ENCODE assay signal across 8 cellular contexts in genomic region chr5:17282283-17283120, GRCh38.
DNase-seq lines count a peak whose midpoint lies in the region; ATAC-seq and TF ChIP-seq lines count a peak whose summit lies in the region.

No MANE protein-coding gene starts in this region.

- no peak overlapping the region for H3K18ac ChIP-seq in neuronal stem cell (ENCODE audit: low read length)

- TF ChIP-seq CTCF in OCI-LY1 (IDR thresholded peaks at IDR 0.05; ENCODE audit: low read length) = no peak

- H3K79me1 ChIP-seq in neuronal stem cell (ENCODE audit: low read depth, low read length) = no peaks in the 10 kb centered on the region

- H3K27me3 Mint-ChIP-seq in activated CD4-positive, alpha-beta memory T cell treated with anti-CD3 and anti-CD28 coated beads for 36 hours = no peaks in the 10 kb centered on the region

- H3K27me3 ChIP-seq in OCI-LY1 (ENCODE audit: insufficient read depth, low read length) (no peaks in the 10 kb centered on the region), neuronal stem cell (ENCODE audit: control insufficient read depth in 3 of 3, insufficient read depth in 3 of 3, low read depth in 1 of 3, low read length in 3 of 3) (no peaks in the 10 kb centered on the region)

- H3K36me3 Mint-ChIP-seq in activated CD4-positive, alpha-beta memory T cell treated with anti-CD3 and anti-CD28 coated beads for 36 hours = no peaks in the 10 kb centered on the region

- no peak overlapping the region for H3K23ac ChIP-seq in neuronal stem cell (ENCODE audit: low read depth, low read length, poor library complexity)

- H3K9ac ChIP-seq in OCI-LY1 (ENCODE audit: low read length) (peak overlapping the region; percentile 57), neuronal stem cell (ENCODE audit: low read depth, low read length, poor library complexity) (no peak overlapping the region)

- H4K8ac ChIP-seq in neuronal stem cell (ENCODE audit: low read depth, low read length) = no peak overlapping the region

- H4K91ac ChIP-seq in neuronal stem cell (ENCODE audit: low read depth, low read length, poor library complexity) = no peak overlapping the region

- H3K9me2 ChIP-seq in OCI-LY1 (ENCODE audit: low read depth, low read length) = no peaks in the 10 kb centered on the region

- no peaks in the 10 kb centered on the region for H3K79me2 ChIP-seq in OCI-LY1 (ENCODE audit: insufficient read depth, low read length)

- no peaks in the 10 kb centered on the region for H3K9me3 Mint-ChIP-seq in activated CD4-positive, alpha-beta memory T cell treated with anti-CD3 and anti-CD28 coated beads for 36 hours

- DNase-seq in neuronal stem cell (ENCODE audit: low spot score) (no peak), NCI-H446 treated with DMSO at 0.1 percent for 48 hours (lab: John Stamatoyannopoulos, UW) (no peak), NCI-H226 (no peak)
- no peak for DNase-seq in activated CD4-positive, alpha-beta memory T cell treated with anti-CD3 and anti-CD28 coated beads for 36 hours
- DNase-seq in activated CD4-positive, alpha-beta T cell treated with anti-CD3 and anti-CD28 coated beads, Interleukin-2, amount 50 U/mL, for 4 hours = no peak

- H3K36me3 ChIP-seq in OCI-LY1 (ENCODE audit: insufficient read depth, low read length) (peaks cover 2% of the 10 kb centered on the region; the same call in 1 of the 2 replicates), neuronal stem cell (replicated peaks in 1 of 2; ENCODE audit: control insufficient read depth in 2 of 2, insufficient read depth in 2 of 2, low read length in 2 of 2) (peaks cover 0 to 6% of the 10 kb centered on the region in 2 donors)

- H3K4me1 ChIP-seq in OCI-LY1 (ENCODE audit: insufficient read depth, low read length, severe bottlenecking) = peaks cover 83% of the 10 kb centered on the region
- H3K4me1 ChIP-seq in neuronal stem cell (ENCODE audit: control insufficient read depth in 2 of 2, insufficient read depth in 1 of 2, low read depth in 1 of 2, low read length in 2 of 2) = peaks cover 0 to 4% of the 10 kb centered on the region in 2 donors

- H2BK120ac ChIP-seq in neuronal stem cell (ENCODE audit: low read depth, low read length) = no peak overlapping the region

- H3K4ac ChIP-seq in neuronal stem cell (ENCODE audit: low read length) = no peak overlapping the region

- intact Hi-C loops in activated CD4-positive, alpha-beta memory T cell treated with anti-CD3 and anti-CD28 coated beads for 36 hours (cut with micrococcal nuclease) = no loop called here

- no peak overlapping the region for H2BK15ac ChIP-seq in neuronal stem cell (ENCODE audit: low read length)

- H3K4me2 ChIP-seq in OCI-LY1 (ENCODE audit: low read length) = peak overlapping the region; percentile 72
- H3K4me2 ChIP-seq in neuronal stem cell (ENCODE audit: insufficient read depth, low read length, poor library complexity, severe bottlenecking) = no peak overlapping the region

- H2AFZ ChIP-seq in OCI-LY1 (ENCODE audit: low read length) = no peak overlapping the region
- H2AFZ ChIP-seq in neuronal stem cell (ENCODE audit: low read length) = peak overlapping the region; percentile 6

- peak overlapping the region; percentile 98 for H3K27ac ChIP-seq in OCI-LY1 (ENCODE audit: low read depth, low read length, poor library complexity, severe bottlenecking)
- H3K27ac ChIP-seq in neuronal stem cell (replicated peaks; ENCODE audit: low read length) = no peak overlapping the region

- H2AK5ac ChIP-seq in neuronal stem cell (ENCODE audit: low read depth, low read length) = no peak overlapping the region

- H3K4me3 ChIP-seq in OCI-LY1 (ENCODE audit: low read depth, low read length, poor library complexity, severe bottlenecking) = peak overlapping the region; percentile 51
- H3K4me3 ChIP-seq in neuronal stem cell (ENCODE audit: low read length in 2 of 2) = no peak overlapping the region

- ATAC-seq in GM19025 (IDR thresholded peaks at IDR 0.05; ENCODE audit: low read depth, unreplicated experiment) = peak; percentile 90
- ATAC-seq in HG02840 (IDR thresholded peaks at IDR 0.05; ENCODE audit: low FRiP score, unreplicated experiment) = peak; percentile 93

- H2BK5ac ChIP-seq in neuronal stem cell (ENCODE audit: low read length) = no peak overlapping the region

- no peaks in the 10 kb centered on the region for H3K4me1 Mint-ChIP-seq in activated CD4-positive, alpha-beta memory T cell treated with anti-CD3 and anti-CD28 coated beads for 36 hours (ENCODE audit: low read depth)

- H2BK12ac ChIP-seq in neuronal stem cell (ENCODE audit: low read length) = no peak overlapping the region

- H4K20me1 ChIP-seq in OCI-LY1 (ENCODE audit: insufficient read depth, low read length) = no peaks in the 10 kb centered on the region

- H3K27ac Mint-ChIP-seq in activated CD4-positive, alpha-beta memory T cell treated with anti-CD3 and anti-CD28 coated beads for 36 hours = no peak overlapping the region

- no peak overlapping the region for H3K4me3 Mint-ChIP-seq in activated CD4-positive, alpha-beta memory T cell treated with anti-CD3 and anti-CD28 coated beads for 36 hours

- no peaks in the 10 kb centered on the region for H3K9me3 ChIP-seq in OCI-LY1 (ENCODE audit: low read length)
- H3K9me3 ChIP-seq in neuronal stem cell (replicated peaks in 1 of 2; ENCODE audit: control insufficient read depth in 2 of 2, insufficient read depth in 1 of 2, low read depth in 1 of 2, low read length in 2 of 2) = peaks cover 0 to under 1% of the 10 kb centered on the region in 2 donors

- POLR2A ChIA-PET in activated CD4-positive, alpha-beta memory T cell treated with anti-CD3 and anti-CD28 coated beads for 36 hours (lab: Charles Lee) = no interaction called here

- no CpG with 5 or more reads among the region's 6 CpGs for WGBS in neuronal stem cell (ENCODE audit: extremely low coverage in 2 of 2, insufficient read length in 2 of 2, insufficient replicate concordance in 1 of 2), 2 donors

- CTCF ChIA-PET in activated CD4-positive, alpha-beta memory T cell treated with anti-CD3 and anti-CD28 coated beads for 36 hours (lab: Charles Lee) = no interaction called here

- no peak overlapping the region for H3K14ac ChIP-seq in neuronal stem cell (ENCODE audit: low read length)

- peaks cover 10% of the 10 kb centered on the region; the same call in 1 of the 2 replicates for H3F3A ChIP-seq in OCI-LY1 (ENCODE audit: insufficient read depth, low read length)
